In genomic region chr7:35738889-35739288, GRCh38 we compare ENCODE assay signal across 6 cellular contexts.
"Had no signal": no experiment of that assay in that cellular context is flagged by ENCODE, and none has a peak within 500 bp of the region (broad histone marks: within the 10 kb centered on the region; RNA-seq: fewer than 3 reads in every experiment).

No MANE protein-coding gene starts in this region.

- H3K27ac ChIP-seq: GM23248 had no signal

- ATAC-seq: K562 had no signal

- H3K4me3 ChIP-seq: GM23248, K562 had no signal

- H2AFZ ChIP-seq: GM23248 had no signal

- DNase-seq: GM23248, H9, HCEC 1CT, IMR-90, KG1 had no signal
